ENCODE assay signal across 8 cellular contexts in the genomic region with DNA sequence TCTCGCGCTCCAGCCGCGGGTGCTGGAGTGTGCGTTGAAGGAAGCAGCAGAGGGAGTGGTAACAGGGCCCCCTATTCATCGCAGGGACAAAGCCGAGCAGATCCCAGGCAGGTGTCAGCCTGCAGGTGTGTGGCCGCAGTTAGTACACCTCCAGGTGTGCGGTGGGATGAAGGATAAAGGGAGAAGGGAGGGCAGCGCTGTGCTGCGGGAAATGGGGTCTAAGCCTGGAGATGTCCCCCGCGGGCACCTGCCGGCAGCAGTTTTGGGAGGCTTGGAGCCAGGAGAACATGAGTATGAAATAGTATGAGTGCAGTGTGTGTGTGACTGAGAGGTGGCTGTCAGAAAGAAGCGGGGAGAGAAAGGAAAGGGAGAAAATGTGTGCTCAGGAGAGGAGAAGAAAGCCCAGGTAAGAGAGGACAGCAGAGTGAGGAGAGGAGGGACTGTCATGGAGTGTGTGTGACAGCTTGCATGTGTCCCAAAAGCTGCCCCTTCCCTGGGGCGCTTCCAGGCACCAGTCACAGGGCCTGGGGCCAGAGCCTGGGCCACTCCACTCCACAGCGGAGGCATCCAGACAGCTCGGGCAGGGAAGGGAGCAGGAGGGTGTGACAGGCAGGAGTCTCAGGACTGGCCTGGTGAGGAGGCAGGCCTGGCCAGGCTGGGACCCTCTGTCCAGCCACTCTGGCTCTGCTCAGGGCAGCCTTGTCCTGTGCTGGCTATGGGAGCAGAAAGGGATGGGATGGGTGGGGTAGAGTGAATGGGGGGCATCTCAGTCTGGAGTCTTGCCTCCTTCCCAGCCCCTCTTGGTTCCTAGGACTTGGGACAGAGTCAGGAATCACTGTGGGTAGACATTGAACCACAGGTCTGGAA. TPM values are rescaled to one million over a fixed set of nuclear protein-coding genes. Genes with fewer than 3 reads are reported as not detected.
DNase-seq lines count a peak whose midpoint lies in the region; ATAC-seq and TF ChIP-seq lines count a peak whose summit lies in the region.

No MANE protein-coding gene starts in this region.

- H3K79me2 ChIP-seq in MM.1S (ENCODE audit: low read length) = no peaks in the 10 kb centered on the region

- peak overlapping the region; percentile 98 for H3K4me2 ChIP-seq in MM.1S (ENCODE audit: low read depth, low read length)

- TF ChIP-seq CTCF in AG10803 (conservative IDR thresholded peaks at IDR 0.05; ENCODE audit: low read length) = no peak
- TF ChIP-seq CTCF in MM.1S (IDR thresholded peaks at IDR 0.05; ENCODE audit: low read length) = no peak
- no peak for TF ChIP-seq CTCF in coronary artery (IDR thresholded peaks at IDR 0.05)

- H3K9me3 ChIP-seq in MM.1S (replicated peaks; ENCODE audit: insufficient read depth, low read length) = no peaks in the 10 kb centered on the region

- H3K27ac ChIP-seq in MM.1S (ENCODE audit: low read length) (no peak overlapping the region), coronary artery (peak overlapping the region in 1 of 2 donors; percentile 5)

- no peaks in the 10 kb centered on the region for H4K20me1 ChIP-seq in MM.1S (ENCODE audit: insufficient read depth, low read length)

- no peaks in the 10 kb centered on the region for H3K27me3 ChIP-seq in MM.1S (replicated peaks; ENCODE audit: insufficient read depth, low read length)

- H3K9ac ChIP-seq in MM.1S (ENCODE audit: low read length) = peak overlapping the region; percentile 38; the same call in 1 of the 2 replicates

- no peak for ATAC-seq in GM18907 (IDR thresholded peaks at IDR 0.05; ENCODE audit: unreplicated experiment)
- no peak for ATAC-seq in GM21717 (IDR thresholded peaks at IDR 0.05; ENCODE audit: unreplicated experiment)
- no peak for ATAC-seq in GM19455 (IDR thresholded peaks at IDR 0.05; ENCODE audit: unreplicated experiment)

- DNase-seq in AG10803 (ENCODE audit: low read depth) (no peak), MM.1S (no peak), coronary artery (ENCODE audit: low spot score) (no peak), myocyte (ENCODE audit: low read depth) (peak; percentile 48), amygdala (lab: John Stamatoyannopoulos, UW) (no peak)

- H3K9me2 ChIP-seq in MM.1S (replicated peaks; ENCODE audit: insufficient read depth, low read length) = no peaks in the 10 kb centered on the region

- H3K36me3 ChIP-seq in MM.1S (replicated peaks; ENCODE audit: insufficient read depth, low read length) = no peaks in the 10 kb centered on the region

- H2AFZ ChIP-seq in MM.1S (ENCODE audit: low read length) = peak overlapping the region; percentile 82

- peaks cover 14% of the 10 kb centered on the region for H3K4me1 ChIP-seq in MM.1S (ENCODE audit: low read length)

- H3F3A ChIP-seq in MM.1S (ENCODE audit: insufficient read depth, low read length) = peaks cover 12% of the 10 kb centered on the region

- H3K4me3 ChIP-seq in AG10803 (ENCODE audit: low read length) (peak overlapping the region; percentile 55), MM.1S (ENCODE audit: low read length) (peak overlapping the region; percentile 55), coronary artery (peak overlapping the region; percentile 65)

RNA-seq across cellular contexts. Expression of gene MMP11, which starts 0.8 kb away (rescaled TPM):
- total RNA-seq in myocyte = 51.5 and 67.7 TPM in 2 replicates
- 303 TPM for polyA plus RNA-seq in myocyte (2012)

RNA-seq across cellular contexts. Expression of gene CHCHD10, which starts 5.7 kb away (rescaled TPM):
- total RNA-seq in myocyte = 2.7 and 19.8 TPM in 2 replicates
- polyA plus RNA-seq in myocyte (2012) = 140 TPM

RNA-seq across cellular contexts. Expression of gene C22orf15, which starts 10.7 kb away (rescaled TPM):
- 1.2 TPM in 1 of 2 replicates, not detected in the other for total RNA-seq in myocyte
- polyA plus RNA-seq in myocyte (2012) = 0.34 TPM

RNA-seq across cellular contexts. Expression of gene SMARCB1, which starts 13.3 kb away (rescaled TPM):
- 58.8 and 62.9 TPM in 2 replicates for total RNA-seq in myocyte
- 122 TPM for polyA plus RNA-seq in myocyte (2012)

RNA-seq across cellular contexts. Expression of gene VPREB3, which starts 19.3 kb away (rescaled TPM):
- 0.51 TPM in 1 of 2 replicates, not detected in the other for total RNA-seq in myocyte
- polyA plus RNA-seq in myocyte (2012) = 0.25 TPM
